10 cellular contexts compared by ENCODE assay signal in genomic region chr1:235919797-235920475, GRCh38. TPM values are rescaled to one million over a fixed set of nuclear protein-coding genes. Genes with fewer than 3 reads are reported as not detected.
DNase-seq lines count a peak whose midpoint lies in the region; ATAC-seq, FAIRE-seq and TF ChIP-seq lines count a peak whose summit lies in the region.
"Had no signal": no experiment of that assay in that cellular context is flagged by ENCODE, and none has a peak within 500 bp of the region (broad histone marks: within the 10 kb centered on the region; RNA-seq: fewer than 3 reads in every experiment).

No MANE protein-coding gene starts in this region.

- DNase-seq in Calu3 (no peak), NCI-H345 (lab: John Stamatoyannopoulos, UW) (peak; percentile 52), H1 (ENCODE audit: low read depth in 1 of 2, low spot score in 2 of 2) (peak in 1 of 2 experiments; percentile 25), nephron progenitor cell (no peak), frontal cortex (ENCODE audit: low spot score in 2 of 2) (no peak)
- DNase-seq: activated naive CD8-positive, alpha-beta T cell treated with anti-CD3 and anti-CD28 coated beads, Interleukin-2, amount 10 ng/mL, durations not matched to agents 7 days and 5 days had no signal

- TF ChIP-seq EP300 in H1 (IDR thresholded peaks at IDR 0.05; ENCODE audit: borderline replicate concordance in 1 of 2, low read depth in 2 of 2, low read length in 2 of 2), result no peak; a peak in 1 of 3 replicates

- H3K36me3 ChIP-seq in H1 (ENCODE audit: control insufficient read depth in 2 of 4, insufficient read depth in 4 of 4, low read length in 3 of 4), result no peaks in the 10 kb centered on the region

- H3K27ac Mint-ChIP-seq in Calu3 (ENCODE audit: unreplicated experiment) (peak overlapping the region; percentile 3), nephron progenitor cell (peak overlapping the region; percentile 88)
- H3K27ac Mint-ChIP-seq: activated naive CD8-positive, alpha-beta T cell treated with anti-CD3 and anti-CD28 coated beads, Interleukin-2, amount 10 ng/mL, durations not matched to agents 7 days and 5 days; stimulated activated naive CD8-positive, alpha-beta T cell treated with anti-CD3 and anti-CD28 coated beads, Interleukin-15, Interleukin-2, amounts not matched to agents 100 ng/mL and 50 ng/mL, for 24 hours had no signal

- WGBS in H1 (ENCODE audit: extremely low coverage in 1 of 2, insufficient coverage in 1 of 2, insufficient read length in 1 of 2, insufficient replicate concordance in 2 of 2, low coverage in 1 of 2, low lambda C conversion rate in 2 of 2, missing lambda C conversion rate in 1 of 2), 2 experiments, result 52% methylated on average over 6 of the region's 6 CpGs; no CpG with 5 or more reads in 1 of the 2 experiments

- no peak overlapping the region for H4K91ac ChIP-seq in H1 (replicated peaks; ENCODE audit: insufficient read length, low read length)

- H4K5ac ChIP-seq in H1 (ENCODE audit: insufficient read length, low read depth, low read length), result no peak overlapping the region

- H3K4me2 ChIP-seq in H1 (ENCODE audit: insufficient read depth in 1 of 2, low read depth in 2 of 2, low read length in 2 of 2), result peak overlapping the region; percentile 14 to 40; a peak in 2 of 4 replicates

- CTCF ChIA-PET in Calu3 (lab: Charles Lee), result interaction anchor here (1.4 kb wide), 1 partner anchor 17 kb away, joined by 3 read pairs; no protein-coding TSS in a partner anchor
- CTCF ChIA-PET in H1 (lab: Charles Lee; ENCODE audit: partially characterized antibody), result interaction anchor here (0.7 to 1.7 kb wide), 5 partner anchors 8 to 77 kb away, joined by 3 to 7 read pairs (median 3); no protein-coding TSS in a partner anchor

- no peaks in the 10 kb centered on the region for H3K79me2 ChIP-seq in H1 (ENCODE audit: control insufficient read depth in 1 of 2, insufficient read depth in 2 of 2, low read length in 2 of 2)

- BruUV-seq in Calu3 (replicated peaks; lab: Mats Ljungman, UMichigan), result no TSS peak

- H3K36me3 Mint-ChIP-seq in Calu3 (ENCODE audit: insufficient read depth, unreplicated experiment), result no peaks in the 10 kb centered on the region
- H3K36me3 Mint-ChIP-seq in nephron progenitor cell (ENCODE audit: low read depth), result no peaks in the 10 kb centered on the region
- H3K36me3 Mint-ChIP-seq: activated naive CD8-positive, alpha-beta T cell treated with anti-CD3 and anti-CD28 coated beads, Interleukin-2, amount 10 ng/mL, durations not matched to agents 7 days and 5 days had no signal

- no peak overlapping the region for H3K18ac ChIP-seq in H1 (ENCODE audit: extremely low read depth, low read length)

- no peak overlapping the region for H3K56ac ChIP-seq in H1 (replicated peaks; ENCODE audit: insufficient read length, low read depth, low read length)

- no peaks in the 10 kb centered on the region for H3K9me3 Mint-ChIP-seq in Calu3 (ENCODE audit: low read depth, unreplicated experiment)
- H3K9me3 Mint-ChIP-seq in nephron progenitor cell, result no peaks in the 10 kb centered on the region
- H3K9me3 Mint-ChIP-seq: activated naive CD8-positive, alpha-beta T cell treated with anti-CD3 and anti-CD28 coated beads, Interleukin-2, amount 10 ng/mL, durations not matched to agents 7 days and 5 days; stimulated activated naive CD8-positive, alpha-beta T cell treated with anti-CD3 and anti-CD28 coated beads, Interleukin-15, Interleukin-2, amounts not matched to agents 100 ng/mL and 50 ng/mL, for 24 hours had no signal

- H4K20me1 ChIP-seq in H1 (replicated peaks in 1 of 2; ENCODE audit: control insufficient read depth in 1 of 2, insufficient read depth in 2 of 2, low read length in 2 of 2), result no peaks in the 10 kb centered on the region

- no peak for TF ChIP-seq CTCF in Calu3 (IDR thresholded peaks at IDR 0.05; ENCODE audit: unreplicated experiment)
- no peak for TF ChIP-seq CTCF in H1 (IDR thresholded peaks at IDR 0.05; ENCODE audit: control extremely low read depth in 1 of 3, insufficient read depth in 1 of 3, low read depth in 1 of 3, low read length in 3 of 3)
- no peak for TF ChIP-seq CTCF in nephron progenitor cell (IDR thresholded peaks at IDR 0.05)

- no peaks in the 10 kb centered on the region for H3K9me3 ChIP-seq in H1 (ENCODE audit: insufficient read depth in 2 of 2, low read depth in 1 of 2, low read length in 1 of 2)

- H3K4me3 ChIP-seq in H1 (ENCODE audit: extremely low read depth in 1 of 4, insufficient read depth in 2 of 4, low read depth in 3 of 4, low read length in 4 of 4), result no peak overlapping the region

- no peak overlapping the region for H4K8ac ChIP-seq in H1 (ENCODE audit: extremely low read depth, insufficient read depth, low read length)

- peaks cover 4 to 13% (median 7%) of the 10 kb centered on the region in 4 experiments; a peak in 6 of 7 replicates for H3K4me1 ChIP-seq in H1 (replicated peaks in 1 of 4; ENCODE audit: control insufficient read depth in 3 of 4, insufficient read depth in 4 of 4, low read length in 3 of 4)

- no peak for TF ChIP-seq POLR2A in H1 (IDR thresholded peaks at IDR 0.05; ENCODE audit: control extremely low read depth in 1 of 2, low read depth in 2 of 2, low read length in 2 of 2)

- ATAC-seq in HG03045 (IDR thresholded peaks at IDR 0.05; ENCODE audit: unreplicated experiment) (no peak), GM21367 (IDR thresholded peaks at IDR 0.05; ENCODE audit: unreplicated experiment) (no peak), GM18873 (IDR thresholded peaks at IDR 0.05; ENCODE audit: low FRiP score, unreplicated experiment) (no peak)

- no peak overlapping the region; the same call in 1 of the 2 replicates for H2BK15ac ChIP-seq in H1 (ENCODE audit: low read length)

- POLR2A ChIA-PET in H1 (lab: Charles Lee; ENCODE audit: partially characterized antibody), result interaction anchor here (0.8 to 1.0 kb wide), 2 partner anchors 9 to 13 kb away, joined by 3 read pairs; no protein-coding TSS in a partner anchor

- no peak overlapping the region for H2BK5ac ChIP-seq in H1 (ENCODE audit: low read depth, low read length)

- H3K9ac ChIP-seq in H1 (replicated peaks in 1 of 4; ENCODE audit: extremely low read depth in 1 of 4, low read depth in 3 of 4, low read length in 3 of 4), result no peak overlapping the region

- H3K23me2 ChIP-seq in H1 (ENCODE audit: low read depth, low read length), result no peaks in the 10 kb centered on the region

- no peak overlapping the region for H3K23ac ChIP-seq in H1 (ENCODE audit: insufficient read length)

- no peak overlapping the region for H2BK12ac ChIP-seq in H1 (ENCODE audit: low read depth, low read length)

- H3K27me3 ChIP-seq in H1 (replicated peaks in 1 of 4; ENCODE audit: control insufficient read depth in 3 of 4, extremely low read depth in 1 of 4, insufficient read depth in 3 of 4, low read length in 3 of 4), result peaks cover 2 to 24% (median 17%) of the 10 kb centered on the region in 4 experiments; a peak in 5 of 7 replicates

- no peak overlapping the region for H2AFZ ChIP-seq in H1 (ENCODE audit: low read length)

- peaks cover 51% of the 10 kb centered on the region for H3K4me1 Mint-ChIP-seq in Calu3 (ENCODE audit: low read depth, unreplicated experiment)
- peaks cover 74% of the 10 kb centered on the region for H3K4me1 Mint-ChIP-seq in nephron progenitor cell

- no peak overlapping the region for H2AK5ac ChIP-seq in H1 (ENCODE audit: low read depth, low read length)

- H2BK20ac ChIP-seq in H1 (ENCODE audit: low read length), result no peak overlapping the region

- H3K14ac ChIP-seq in H1 (ENCODE audit: insufficient read length), result no peak overlapping the region

- H3K4ac ChIP-seq in H1 (replicated peaks; ENCODE audit: insufficient read length, low read depth, low read length), result no peak overlapping the region

- no peak overlapping the region for H2BK120ac ChIP-seq in H1 (replicated peaks; ENCODE audit: low read depth, low read length)

- H3K4me3 Mint-ChIP-seq in Calu3 (ENCODE audit: low read depth, unreplicated experiment), result no peak overlapping the region
- no peak overlapping the region for H3K4me3 Mint-ChIP-seq in nephron progenitor cell
- H3K4me3 Mint-ChIP-seq: activated naive CD8-positive, alpha-beta T cell treated with anti-CD3 and anti-CD28 coated beads, Interleukin-2, amount 10 ng/mL, durations not matched to agents 7 days and 5 days; stimulated activated naive CD8-positive, alpha-beta T cell treated with anti-CD3 and anti-CD28 coated beads, Interleukin-15, Interleukin-2, amounts not matched to agents 100 ng/mL and 50 ng/mL, for 24 hours had no signal

- H3K79me1 ChIP-seq in H1 (ENCODE audit: low read depth, low read length), result no peaks in the 10 kb centered on the region

- H3K27ac ChIP-seq in H1 (ENCODE audit: low read depth, low read length), result no peak overlapping the region

- FAIRE-seq in H1 (lab: Jason Lieb, UNC), result peak; percentile 7
- FAIRE-seq in frontal cortex (lab: Jason Lieb, UNC), result no peak

- TF ChIP-seq RAD21 in H1 (IDR thresholded peaks at IDR 0.05 in 1 of 2, conservative IDR thresholded peaks at IDR 0.05 in 1 of 2; ENCODE audit: low read depth in 2 of 2, low read length in 2 of 2), result no peak

- intact Hi-C loops in Calu3 (cut with micrococcal nuclease; ENCODE audit: unreplicated experiment), result no loop called here

- H3K27me3 Mint-ChIP-seq in Calu3 (ENCODE audit: unreplicated experiment) (no peaks in the 10 kb centered on the region), nephron progenitor cell (ENCODE audit: low read depth, poor library complexity) (peaks cover 18% of the 10 kb centered on the region)
- H3K27me3 Mint-ChIP-seq: activated naive CD8-positive, alpha-beta T cell treated with anti-CD3 and anti-CD28 coated beads, Interleukin-2, amount 10 ng/mL, durations not matched to agents 7 days and 5 days; stimulated activated naive CD8-positive, alpha-beta T cell treated with anti-CD3 and anti-CD28 coated beads, Interleukin-15, Interleukin-2, amounts not matched to agents 100 ng/mL and 50 ng/mL, for 24 hours had no signal

TF ChIP-seq in H1, 55 proteins besides CTCF, POLR2A, EP300 and RAD21 (continues in another document):
- TF ChIP-seq CHD2 (IDR thresholded peaks at IDR 0.05; ENCODE audit: low read length) (no peak), MAFK (IDR thresholded peaks at IDR 0.05; ENCODE audit: low read depth, low read length) (peak; percentile 60; the same call in 1 of the 2 replicates), HDAC2 (IDR thresholded peaks at IDR 0.05; ENCODE audit: borderline replicate concordance in 1 of 2, low read depth in 2 of 2, low read length in 2 of 2) (peak in 1 of 2 experiments; percentile 62; a peak in 1 of 4 replicates), TCF12 (IDR thresholded peaks at IDR 0.05; ENCODE audit: low read depth, low read length) (0 out of 2 replicates have a peak, but pooled peaks have one; percentile 41)

RNA-seq across cellular contexts. Expression of gene LYST, which starts 53.2 kb away (rescaled TPM):
- total RNA-seq in Calu3 (2022) (11.1 and 11.9 TPM in 2 replicates), frontal cortex (66.0 TPM)
- total RNA-seq in H1 (2021; fragmentation: NEBNext Ultra II Directional; extraction: Animal tissue kit (Norgen Biotek cat#: 25700)), result 0.23 and 0.58 TPM in 2 replicates
- 0.11 and 0.29 TPM in 2 replicates for polyA plus RNA-seq in H1 (2011; rRNA removed)
- 0.21 TPM for polyA plus RNA-seq in H1 (2011; cell fraction: cytosol; rRNA removed)
- 0.23 TPM for polyA plus RNA-seq in H1 (2011; cell fraction: nucleus; rRNA removed)
- 0.12 to 0.36 TPM (median 0.31 TPM) in 4 replicates for polyA plus RNA-seq in H1 (2012, experiment 1 of 2)
- polyA plus RNA-seq in H1 (2012, experiment 2 of 2), result not detected
- 0.30 TPM for polyA plus RNA-seq in H1 (2013, experiment 1 of 2)
- polyA plus RNA-seq in H1 (2013, experiment 2 of 2), result 0.35 TPM
- 0.44 and 0.98 TPM in 2 replicates for polyA minus RNA-seq in H1 (2011; rRNA and poly(A)+ RNA removed)
- not detected for polyA minus RNA-seq in H1 (2011; cell fraction: cytosol; rRNA and poly(A)+ RNA removed)
- polyA minus RNA-seq in H1 (2011; cell fraction: nucleus; rRNA and poly(A)+ RNA removed), result 1.8 TPM
